ENCODE assay signal across 8 cellular contexts in the genomic region with DNA sequence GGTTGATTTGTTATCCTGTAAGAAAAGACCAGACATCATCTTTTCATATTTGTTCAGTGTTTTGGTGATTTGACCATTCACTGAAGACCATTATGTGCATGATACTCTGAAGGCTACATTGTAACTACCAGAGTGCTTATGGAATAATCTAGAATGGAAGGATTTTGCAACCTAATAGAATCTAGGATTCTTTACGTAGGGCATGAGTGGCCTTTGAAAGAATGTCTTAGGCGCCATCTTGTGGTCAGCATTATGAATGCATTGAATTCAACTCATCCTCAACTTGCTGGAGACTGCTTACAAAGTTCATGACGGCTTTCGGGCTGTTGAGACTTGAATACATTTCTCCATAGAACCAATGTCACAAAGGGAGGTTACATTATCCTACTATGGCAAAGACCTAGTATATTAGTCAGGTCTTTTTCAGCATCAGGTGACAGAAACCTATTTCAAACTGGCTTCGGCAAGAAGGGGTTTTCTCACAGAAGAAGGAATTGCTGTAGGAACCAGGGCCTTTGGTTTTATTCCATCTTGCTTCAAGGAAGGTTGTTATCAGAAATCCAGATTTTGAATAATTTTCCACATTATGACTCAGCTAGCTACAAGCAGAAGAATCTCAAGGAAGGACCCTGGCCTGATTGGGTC.
DNase-seq lines count a peak whose midpoint lies in the region; ATAC-seq and TF ChIP-seq lines count a peak whose summit lies in the region.

No MANE protein-coding gene starts in this region.

- H3K4me3 ChIP-seq in GM12864 (ENCODE audit: low read depth, low read length) (no peak overlapping the region), lung (no peak overlapping the region)

- CTCF ChIA-PET in WTC11 (lab: Charles Lee): interaction anchor here (2.6 kb wide), 1 partner anchor 131 kb away, joined by 8 read pairs; no protein-coding TSS in a partner anchor

- peaks cover 3% of the 10 kb centered on the region; the same call in 1 of the 2 replicates for H3K4me1 Mint-ChIP-seq in WTC11
- peaks cover 5% of the 10 kb centered on the region for H3K4me1 Mint-ChIP-seq in stimulated activated memory B cell treated with anti-CD40 and anti-IgM and Interleukin-4, amounts not matched to agents 10 μg/mL and 1 μg/mL and 100 μg/mL, for 72 hours

- no peaks in the 10 kb centered on the region for H3K36me3 ChIP-seq in lung (ENCODE audit: control insufficient read depth in 2 of 2, insufficient read depth in 2 of 2, low read length in 2 of 2)

- TF ChIP-seq CTCF in 22Rv1 (IDR thresholded peaks at IDR 0.05) (peak; percentile 82), GM12864 (IDR thresholded peaks at IDR 0.05; ENCODE audit: low read depth, low read length, missing control alignments) (peak; percentile 74), WTC11 (IDR thresholded peaks at IDR 0.05) (peak; percentile 69), lung (IDR thresholded peaks at IDR 0.05; ENCODE audit: control extremely low read depth, extremely low read depth) (peak; percentile 79)

- H3K9me3 Mint-ChIP-seq in WTC11: no peaks in the 10 kb centered on the region
- no peaks in the 10 kb centered on the region for H3K9me3 Mint-ChIP-seq in stimulated activated memory B cell treated with anti-CD40 and anti-IgM and Interleukin-4, amounts not matched to agents 10 μg/mL and 1 μg/mL and 100 μg/mL, for 72 hours

- peaks cover 0 to 1% of the 10 kb centered on the region in 2 donors for H3K9me3 ChIP-seq in lung (ENCODE audit: control insufficient read depth in 2 of 2, insufficient read depth in 1 of 2, low read length in 1 of 2)

- no peaks in the 10 kb centered on the region for H3K4me1 ChIP-seq in lung (ENCODE audit: control insufficient read depth in 2 of 2, insufficient read depth in 2 of 2, low read length in 2 of 2)

- 22 to 28% methylated on average over 5 of the region's 5 CpGs for whole genome bisulfite sequencing in lung, 2 donors

- ATAC-seq in HG02981 (IDR thresholded peaks at IDR 0.05; ENCODE audit: unreplicated experiment) (peak; percentile 55), WTC11 (peak; percentile 79), lung (ENCODE audit: insufficient read depth, low FRiP score) (peak; percentile 81)
- peak; percentile 62 for ATAC-seq in stimulated activated memory B cell treated with anti-CD40 and anti-IgM and Interleukin-4, amounts not matched to agents 10 μg/mL and 1 μg/mL and 100 μg/mL, for 72 hours

- H3K36me3 Mint-ChIP-seq in WTC11: no peaks in the 10 kb centered on the region
- H3K36me3 Mint-ChIP-seq in stimulated activated memory B cell treated with anti-CD40 and anti-IgM and Interleukin-4, amounts not matched to agents 10 μg/mL and 1 μg/mL and 100 μg/mL, for 72 hours: no peaks in the 10 kb centered on the region

- no peaks in the 10 kb centered on the region for H3K27me3 Mint-ChIP-seq in WTC11 (ENCODE audit: low read depth)
- H3K27me3 Mint-ChIP-seq in stimulated activated memory B cell treated with anti-CD40 and anti-IgM and Interleukin-4, amounts not matched to agents 10 μg/mL and 1 μg/mL and 100 μg/mL, for 72 hours: peaks cover 6% of the 10 kb centered on the region

- H3K4me3 Mint-ChIP-seq in WTC11: no peak overlapping the region
- H3K4me3 Mint-ChIP-seq in stimulated activated memory B cell treated with anti-CD40 and anti-IgM and Interleukin-4, amounts not matched to agents 10 μg/mL and 1 μg/mL and 100 μg/mL, for 72 hours: no peak overlapping the region

- H3K27ac Mint-ChIP-seq in WTC11: no peak overlapping the region
- no peak overlapping the region for H3K27ac Mint-ChIP-seq in stimulated activated memory B cell treated with anti-CD40 and anti-IgM and Interleukin-4, amounts not matched to agents 10 μg/mL and 1 μg/mL and 100 μg/mL, for 72 hours

- no peak overlapping the region for H3K27ac ChIP-seq in 22Rv1
- H3K27ac ChIP-seq in lung (ENCODE audit: low read depth in 1 of 2, low read length in 1 of 2): no peak overlapping the region

- no peaks in the 10 kb centered on the region for H3K27me3 ChIP-seq in lung (ENCODE audit: control insufficient read depth, insufficient read depth)

- DNase-seq in GM12864 (ENCODE audit: low read depth) (peak; percentile 51), NCI-H2171 (lab: John Stamatoyannopoulos, UW) (peak; percentile 8), WTC11 (ENCODE audit: low spot score) (peak; percentile 38), ecto neural progenitor cell (ENCODE audit: low spot score) (peak; percentile 53), lung (ENCODE audit: low spot score) (peak; percentile 65)

- POLR2A ChIA-PET in WTC11 (lab: Charles Lee): no interaction called here

TF ChIP-seq in WTC11, 78 proteins besides CTCF, POLR2A, EP300 and RAD21:
- TF ChIP-seq ZNF532 (CRISPR knock-in tag; IDR thresholded peaks at IDR 0.05; ENCODE audit: borderline replicate concordance) (0 out of 2 replicates have a peak, but pooled peaks have one; percentile 27), ELF4 (CRISPR knock-in tag; IDR thresholded peaks at IDR 0.05; ENCODE audit: low read depth) (no peak), AFF4 (CRISPR knock-in tag; IDR thresholded peaks at IDR 0.05; ENCODE audit: borderline replicate concordance) (no peak)

Comparison
In these comparisons a context has a peak if more than half of its experiments do, and no peak if none do; other contexts are left out.
1. DNase-seq: peak in every context shown above with its lines; median percentile 65 in lung; 53 in ecto neural progenitor cell; 51 in GM12864; 38 in WTC11; 8 in NCI-H2171.